Comparison of ENCODE assay signal across 24 cellular contexts in genomic region chr3:66642484-66642883, GRCh38.
DNase-seq lines count a peak whose midpoint lies in the region; ATAC-seq and TF ChIP-seq lines count a peak whose summit lies in the region.
"Had no signal": no experiment of that assay in that cellular context is flagged by ENCODE, and none has a peak within 500 bp of the region (broad histone marks: within the 10 kb centered on the region; RNA-seq: fewer than 3 reads in every experiment).

No MANE protein-coding gene starts in this region.

- no peaks in the 10 kb centered on the region for H3K27me3 ChIP-seq in colonic mucosa
- H3K27me3 ChIP-seq in heart right ventricle, result no peaks in the 10 kb centered on the region

- WGBS in heart right ventricle, 2 donors, result 63 to 79% methylated on average over 3 of the region's 3 CpGs

- no peak overlapping the region for H3K4me3 ChIP-seq in colonic mucosa
- H3K4me3 ChIP-seq in heart right ventricle, result no peak overlapping the region
- H3K4me3 ChIP-seq: A549, HAP-1 had no signal

- no peak overlapping the region for H3K9ac ChIP-seq in colonic mucosa (ENCODE audit: low read depth in 2 of 2, low read length in 2 of 2)
- H3K9ac ChIP-seq: KMS-11 had no signal

- peaks cover 16% of the 10 kb centered on the region for H3K4me1 Mint-ChIP-seq in nephron progenitor cell
- H3K4me1 Mint-ChIP-seq in type B pancreatic cell (ENCODE audit: unreplicated experiment), result peaks cover 28% of the 10 kb centered on the region

- intact Hi-C loops in colonic mucosa (cut with DNase I), result no loop called here
- intact Hi-C loops in heart right ventricle (cut with DNase I), result no loop called here

- DNase-seq in HT-29 (ENCODE audit: low spot score) (peak; percentile 54), colonic mucosa (no peak), nephron progenitor cell (no peak), type B pancreatic cell (ENCODE audit: extremely low spot score, unreplicated experiment) (no peak), AML-193 (lab: John Stamatoyannopoulos, UW) (no peak), heart right ventricle (no peak)
- DNase-seq: CD8-positive, alpha-beta T cell; DMS 273 treated with DMSO at 0.1 percent for 48 hours; DND-41; GOT3; MM.1S; NCI-H1694; NCI-H2029 treated with DMSO at 0.1 percent for 48 hours; NCI-H446 treated with DMSO at 0.1 percent for 48 hours; NCI-H526; Right ventricle myocardium superior; RPMI8226 had no signal

- peaks cover 4% of the 10 kb centered on the region for H3K27me3 Mint-ChIP-seq in nephron progenitor cell (ENCODE audit: low read depth, poor library complexity)
- H3K27me3 Mint-ChIP-seq in type B pancreatic cell, result peaks cover 3% of the 10 kb centered on the region

- H3K4me1 ChIP-seq in colonic mucosa, result no peaks in the 10 kb centered on the region
- no peaks in the 10 kb centered on the region for H3K4me1 ChIP-seq in heart right ventricle
- H3K4me1 ChIP-seq: A549, HAP-1 had no signal

- no peak for ATAC-seq in HG03025 (IDR thresholded peaks at IDR 0.05; ENCODE audit: low FRiP score, unreplicated experiment)
- ATAC-seq in heart right ventricle, result no peak
- ATAC-seq: A549; CD8-positive, alpha-beta T cell had no signal

- no peak for TF ChIP-seq CTCF in colonic mucosa (IDR thresholded peaks at IDR 0.05)
- TF ChIP-seq CTCF in nephron progenitor cell (IDR thresholded peaks at IDR 0.05), result no peak
- TF ChIP-seq CTCF in type B pancreatic cell (conservative IDR thresholded peaks at IDR 0.05), result no peak
- TF ChIP-seq CTCF in heart right ventricle (IDR thresholded peaks at IDR 0.05), result no peak

- H3K36me3 ChIP-seq in colonic mucosa (no peaks in the 10 kb centered on the region), heart right ventricle (no peaks in the 10 kb centered on the region)
- H3K36me3 ChIP-seq: HAP-1 had no signal

- H3K9me3 ChIP-seq in colonic mucosa (no peaks in the 10 kb centered on the region), heart right ventricle (peaks cover 0 to 23% (median 11%) of the 10 kb centered on the region in 11 donors)
- H3K9me3 ChIP-seq: A549, HAP-1 had no signal

- H3K27ac Mint-ChIP-seq in nephron progenitor cell, result peak overlapping the region; percentile 94
- H3K27ac Mint-ChIP-seq in type B pancreatic cell, result peak overlapping the region; percentile 52
- H3K27ac Mint-ChIP-seq: B cell; CD8-positive, alpha-beta T cell; IgD-negative memory B cell had no signal

- peak overlapping the region; percentile 24 for H3K27ac ChIP-seq in colonic mucosa
- H3K27ac ChIP-seq in heart right ventricle, result no peak overlapping the region
- H3K27ac ChIP-seq: A549, C4-2B, KMS-11 had no signal

- no peak overlapping the region for H3K4me3 Mint-ChIP-seq in nephron progenitor cell
- peak overlapping the region; percentile 11 for H3K4me3 Mint-ChIP-seq in type B pancreatic cell
- H3K4me3 Mint-ChIP-seq: B cell; CD8-positive, alpha-beta T cell; IgD-negative memory B cell had no signal

- H3K36me3 Mint-ChIP-seq in nephron progenitor cell (ENCODE audit: low read depth) (no peaks in the 10 kb centered on the region), type B pancreatic cell (no peaks in the 10 kb centered on the region)
- H3K36me3 Mint-ChIP-seq: CD8-positive, alpha-beta T cell; IgD-negative memory B cell had no signal

- H3K9me3 Mint-ChIP-seq in nephron progenitor cell (peaks cover 19% of the 10 kb centered on the region), type B pancreatic cell (peaks cover 6% of the 10 kb centered on the region)
